In genomic region chr6:17580518-17581048, GRCh38 we compare ENCODE assay signal across 8 cellular contexts. TPM values are rescaled to one million over a fixed set of nuclear protein-coding genes. Genes with fewer than 3 reads are reported as not detected.
DNase-seq lines count a peak whose midpoint lies in the region; ATAC-seq, FAIRE-seq and TF ChIP-seq lines count a peak whose summit lies in the region.

No MANE protein-coding gene starts in this region.

- no peaks in the 10 kb centered on the region for H3K36me3 ChIP-seq in astrocyte (ENCODE audit: insufficient read depth, low read length)

- peaks cover 2% of the 10 kb centered on the region for H3K9me3 Mint-ChIP-seq in astrocyte (ENCODE audit: unreplicated experiment)

- no peak overlapping the region for H3K27ac ChIP-seq in astrocyte (ENCODE audit: low read depth, low read length)

- H3K9ac ChIP-seq in astrocyte (ENCODE audit: low read length): peak overlapping the region; percentile 71

- peaks cover 2% of the 10 kb centered on the region for H3K36me3 Mint-ChIP-seq in astrocyte (ENCODE audit: low read depth, unreplicated experiment)

- FAIRE-seq in astrocyte (lab: Jason Lieb, UNC): no peak

- H3K4me3 ChIP-seq in astrocyte (ENCODE audit: insufficient read depth, low read depth, low read length): peak overlapping the region; percentile 59

- no peaks in the 10 kb centered on the region for H3K79me2 ChIP-seq in astrocyte (ENCODE audit: insufficient read depth, low read length)

- H3K9me3 ChIP-seq in astrocyte (ENCODE audit: insufficient read depth, low read depth, low read length): peaks cover 6% of the 10 kb centered on the region

- DNase-seq in Caki2 (ENCODE audit: low read depth) (peak; percentile 83), LoVo (ENCODE audit: low spot score) (peak; percentile 33), astrocyte (ENCODE audit: low read depth) (peak; percentile 29), iPS-NIHi7 (ENCODE audit: extremely low spot score) (peak; percentile 47), DMS79 (lab: John Stamatoyannopoulos, UW) (no peak), DMS 273 treated with DMSO at 0.1 percent for 48 hours (lab: John Stamatoyannopoulos, UW) (no peak)
- DNase-seq in stimulated activated CD4-positive, alpha-beta T cell treated with anti-CD3 and anti-CD28 coated beads, Interleukin-1b, Interleukin-23, amount 100 ng/mL, for 48 hours: peak; percentile 46

- no peaks in the 10 kb centered on the region for H4K20me1 ChIP-seq in astrocyte (ENCODE audit: insufficient read depth, low read length)

- H3K4me3 Mint-ChIP-seq in astrocyte (ENCODE audit: unreplicated experiment): peak overlapping the region; percentile 72

- H2AFZ ChIP-seq in astrocyte (ENCODE audit: low read depth, low read length): peak overlapping the region; percentile 76

- H3K27me3 Mint-ChIP-seq in astrocyte (ENCODE audit: low read depth, unreplicated experiment): no peaks in the 10 kb centered on the region

- in situ Hi-C loops in Caki2 (cut with HindIII; ENCODE audit: low pct_unique_long_range_greater_than_20kb, low sequenced_read_pairs): no loop called here

- peaks cover 9% of the 10 kb centered on the region for H3K4me1 Mint-ChIP-seq in astrocyte (ENCODE audit: low read depth, unreplicated experiment)

- ATAC-seq in HG03280 (IDR thresholded peaks at IDR 0.05; ENCODE audit: unreplicated experiment): no peak

- H3K4me1 ChIP-seq in astrocyte (ENCODE audit: insufficient read depth, low read length): no peaks in the 10 kb centered on the region

- H3K27ac Mint-ChIP-seq in astrocyte (ENCODE audit: unreplicated experiment): no peak overlapping the region

- peak overlapping the region; percentile 84 for H3K4me2 ChIP-seq in astrocyte (ENCODE audit: low read length)

- TF ChIP-seq CTCF in astrocyte (IDR thresholded peaks at IDR 0.05; ENCODE audit: insufficient read depth, low read depth, low read length): no peak

- H3K27me3 ChIP-seq in astrocyte (ENCODE audit: insufficient read depth, low read length): no peaks in the 10 kb centered on the region

RNA-seq across cellular contexts. Expression of gene FAM8A1, which starts 19.5 kb away (rescaled TPM):
- 1.0 and 4.8 TPM in 2 replicates for total RNA-seq in Caki2 (2014; rRNA removed; shearing (Covaris generic); ENCODE audit: low replicate concordance)
- total RNA-seq in astrocyte: 17.9 and 19.5 TPM in 2 replicates

Comparison
In these comparisons a context has a peak if more than half of its experiments do, and no peak if none do; other contexts are left out.
1. DNase-seq: peak in Caki2 (single experiment), LoVo (single experiment), astrocyte (single experiment), iPS-NIHi7 (single experiment) and stimulated activated CD4-positive, alpha-beta T cell treated with anti-CD3 and anti-CD28 coated beads, Interleukin-1b, Interleukin-23, amount 100 ng/mL, for 48 hours (single experiment); none in DMS79 (single experiment) and DMS 273 treated with DMSO at 0.1 percent for 48 hours (single experiment).